Comparison of ENCODE assay signal across 1 cellular context in the genomic region with DNA sequence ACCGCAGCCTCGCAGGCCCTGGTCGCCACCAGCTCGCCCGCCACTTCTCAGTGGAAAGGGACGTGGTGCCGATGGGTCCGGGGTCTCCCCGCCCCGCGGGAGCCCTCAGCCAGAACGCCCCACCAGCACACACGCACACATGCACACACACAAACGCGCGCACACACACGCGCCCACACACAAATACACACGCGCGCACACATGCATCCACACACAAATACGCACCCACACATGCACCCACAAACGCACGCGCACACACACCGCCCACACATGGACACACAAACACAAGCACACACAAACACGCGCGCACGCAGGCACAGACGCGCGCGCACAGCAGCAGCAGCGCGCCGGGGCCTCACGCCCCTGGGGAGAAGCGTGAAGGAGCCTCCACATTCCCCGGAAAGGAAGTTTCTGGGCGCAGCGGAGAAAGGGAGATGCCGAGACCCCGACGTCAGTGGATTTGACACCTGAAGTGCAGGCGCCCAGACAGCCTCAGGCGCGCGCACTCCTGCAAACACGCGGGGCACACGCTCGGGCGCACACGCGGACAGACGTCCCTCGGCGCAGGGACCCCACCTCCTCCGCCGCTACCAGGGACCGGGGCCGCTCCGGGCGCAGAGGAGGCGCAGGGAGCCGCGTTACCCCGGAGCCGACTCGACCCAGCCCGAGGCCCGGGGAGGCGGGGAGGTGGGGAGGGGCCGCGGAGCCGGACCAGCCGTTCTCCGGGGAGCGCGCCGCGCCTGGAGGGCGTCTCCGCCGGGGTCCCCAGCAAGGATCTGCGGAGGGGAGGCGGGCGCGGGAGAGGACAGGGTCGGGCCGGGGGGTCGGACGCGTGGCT.
A peak's percentile ranks its signal among the peaks of the same experiment; 100 is the strongest.
TF ChIP-seq lines count a peak whose summit lies in the region.

No MANE protein-coding gene starts in this region.

TF ChIP-seq in HEK293, 187 proteins besides CTCF, POLR2A, EP300 and RAD21 (continued from another document and continues in another):
- TF ChIP-seq, protein P1, sequence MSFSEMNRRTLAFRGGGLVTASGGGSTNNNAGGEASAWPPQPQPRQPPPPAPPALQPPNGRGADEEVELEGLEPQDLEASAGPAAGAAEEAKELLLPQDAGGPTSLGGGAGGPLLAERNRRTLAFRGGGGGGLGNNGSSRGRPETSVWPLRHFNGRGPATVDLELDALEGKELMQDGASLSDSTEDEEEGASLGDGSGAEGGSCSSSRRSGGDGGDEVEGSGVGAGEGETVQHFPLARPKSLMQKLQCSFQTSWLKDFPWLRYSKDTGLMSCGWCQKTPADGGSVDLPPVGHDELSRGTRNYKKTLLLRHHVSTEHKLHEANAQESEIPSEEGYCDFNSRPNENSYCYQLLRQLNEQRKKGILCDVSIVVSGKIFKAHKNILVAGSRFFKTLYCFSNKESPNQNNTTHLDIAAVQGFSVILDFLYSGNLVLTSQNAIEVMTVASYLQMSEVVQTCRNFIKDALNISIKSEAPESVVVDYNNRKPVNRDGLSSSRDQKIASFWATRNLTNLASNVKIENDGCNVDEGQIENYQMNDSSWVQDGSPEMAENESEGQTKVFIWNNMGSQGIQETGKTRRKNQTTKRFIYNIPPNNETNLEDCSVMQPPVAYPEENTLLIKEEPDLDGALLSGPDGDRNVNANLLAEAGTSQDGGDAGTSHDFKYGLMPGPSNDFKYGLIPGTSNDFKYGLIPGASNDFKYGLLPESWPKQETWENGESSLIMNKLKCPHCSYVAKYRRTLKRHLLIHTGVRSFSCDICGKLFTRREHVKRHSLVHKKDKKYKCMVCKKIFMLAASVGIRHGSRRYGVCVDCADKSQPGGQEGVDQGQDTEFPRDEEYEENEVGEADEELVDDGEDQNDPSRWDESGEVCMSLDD (tag by site-specific recombination; IDR thresholded peaks at IDR 0.05), result peak; percentile 84
- TF ChIP-seq ZNF433 (tag by site-specific recombination; IDR thresholded peaks at IDR 0.05; ENCODE audit: low read depth) (no peak), SP3 (tag by site-specific recombination; IDR thresholded peaks at IDR 0.05) (no peak), ZNF701 (tag by site-specific recombination; IDR thresholded peaks at IDR 0.05) (no peak), GFI1B (tag by site-specific recombination; IDR thresholded peaks at IDR 0.05) (no peak), KLF8 (tag by site-specific recombination; IDR thresholded peaks at IDR 0.05) (no peak), ZNF785 (tag by site-specific recombination; IDR thresholded peaks at IDR 0.05) (peak; percentile 78; the same call in 1 of the 2 replicates), PRDM1 (tag by site-specific recombination; IDR thresholded peaks at IDR 0.05) (0 out of 2 replicates have a peak, but pooled peaks have one; percentile 4), ZNF354C (tag by site-specific recombination; IDR thresholded peaks at IDR 0.05; ENCODE audit: borderline replicate concordance, low read depth) (no peak), ZNF416 (tag by site-specific recombination; IDR thresholded peaks at IDR 0.05) (no peak), BCL11A (tag by site-specific recombination; IDR thresholded peaks at IDR 0.05; ENCODE audit: low read depth) (no peak), ZNF670 (tag by site-specific recombination; IDR thresholded peaks at IDR 0.05; ENCODE audit: low read depth) (no peak), ZNF114 (tag by site-specific recombination; IDR thresholded peaks at IDR 0.05) (no peak), ZNF560 (tag by site-specific recombination; IDR thresholded peaks at IDR 0.05; ENCODE audit: borderline replicate concordance) (no peak), SCRT1 (tag by site-specific recombination; IDR thresholded peaks at IDR 0.05; ENCODE audit: borderline replicate concordance) (0 out of 2 replicates have a peak, but pooled peaks have one; percentile 8), SP7 (tag by site-specific recombination; IDR thresholded peaks at IDR 0.05) (peak; percentile 75), ZFP69B (tag by site-specific recombination; IDR thresholded peaks at IDR 0.05) (no peak), ZNF19 (tag by site-specific recombination; IDR thresholded peaks at IDR 0.05; ENCODE audit: low read depth) (no peak), ZNF626 (tag by site-specific recombination; IDR thresholded peaks at IDR 0.05) (no peak), ZNF558 (tag by site-specific recombination; IDR thresholded peaks at IDR 0.05) (no peak), ZNF24 (tag by site-specific recombination; IDR thresholded peaks at IDR 0.05) (no peak), YY1 (tag by site-specific recombination; IDR thresholded peaks at IDR 0.05) (no peak), IKZF3 (tag by site-specific recombination; IDR thresholded peaks at IDR 0.05) (no peak), ZNF514 (tag by site-specific recombination; IDR thresholded peaks at IDR 0.05) (no peak; the same call in 1 of the 2 replicates), ZNF777 (tag by site-specific recombination; IDR thresholded peaks at IDR 0.05; ENCODE audit: borderline replicate concordance) (no peak), ZNF404 (tag by site-specific recombination; IDR thresholded peaks at IDR 0.05) (no peak), ZNF830 (tag by site-specific recombination; IDR thresholded peaks at IDR 0.05; ENCODE audit: low read depth) (no peak), ZNF214 (tag by site-specific recombination; IDR thresholded peaks at IDR 0.05; ENCODE audit: borderline replicate concordance) (no peak), ZBTB17 (tag by site-specific recombination; IDR thresholded peaks at IDR 0.05) (peak; percentile 63; the same call in 1 of the 2 replicates), SALL2 (tag by site-specific recombination; IDR thresholded peaks at IDR 0.05; ENCODE audit: borderline replicate concordance) (no peak), ZSCAN23 (tag by site-specific recombination; IDR thresholded peaks at IDR 0.05) (peak; percentile 80), KLF10 (tag by site-specific recombination; IDR thresholded peaks at IDR 0.05) (no peak), ZNF510 (tag by site-specific recombination; IDR thresholded peaks at IDR 0.05; ENCODE audit: insufficient replicate concordance) (no peak), RBAK (tag by site-specific recombination; IDR thresholded peaks at IDR 0.05) (no peak), ZBTB1 (tag by site-specific recombination; IDR thresholded peaks at IDR 0.05) (no peak)
- TF ChIP-seq, protein P2, sequence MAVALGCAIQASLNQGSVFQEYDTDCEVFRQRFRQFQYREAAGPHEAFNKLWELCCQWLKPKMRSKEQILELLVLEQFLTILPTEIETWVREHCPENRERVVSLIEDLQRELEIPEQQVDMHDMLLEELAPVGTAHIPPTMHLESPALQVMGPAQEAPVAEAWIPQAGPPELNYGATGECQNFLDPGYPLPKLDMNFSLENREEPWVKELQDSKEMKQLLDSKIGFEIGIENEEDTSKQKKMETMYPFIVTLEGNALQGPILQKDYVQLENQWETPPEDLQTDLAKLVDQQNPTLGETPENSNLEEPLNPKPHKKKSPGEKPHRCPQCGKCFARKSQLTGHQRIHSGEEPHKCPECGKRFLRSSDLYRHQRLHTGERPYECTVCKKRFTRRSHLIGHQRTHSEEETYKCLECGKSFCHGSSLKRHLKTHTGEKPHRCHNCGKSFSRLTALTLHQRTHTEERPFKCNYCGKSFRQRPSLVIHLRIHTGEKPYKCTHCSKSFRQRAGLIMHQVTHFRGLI (tag by site-specific recombination; IDR thresholded peaks at IDR 0.05), result no peak
- TF ChIP-seq, protein P3, sequence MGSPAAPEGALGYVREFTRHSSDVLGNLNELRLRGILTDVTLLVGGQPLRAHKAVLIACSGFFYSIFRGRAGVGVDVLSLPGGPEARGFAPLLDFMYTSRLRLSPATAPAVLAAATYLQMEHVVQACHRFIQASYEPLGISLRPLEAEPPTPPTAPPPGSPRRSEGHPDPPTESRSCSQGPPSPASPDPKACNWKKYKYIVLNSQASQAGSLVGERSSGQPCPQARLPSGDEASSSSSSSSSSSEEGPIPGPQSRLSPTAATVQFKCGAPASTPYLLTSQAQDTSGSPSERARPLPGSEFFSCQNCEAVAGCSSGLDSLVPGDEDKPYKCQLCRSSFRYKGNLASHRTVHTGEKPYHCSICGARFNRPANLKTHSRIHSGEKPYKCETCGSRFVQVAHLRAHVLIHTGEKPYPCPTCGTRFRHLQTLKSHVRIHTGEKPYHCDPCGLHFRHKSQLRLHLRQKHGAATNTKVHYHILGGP (tag by site-specific recombination; IDR thresholded peaks at IDR 0.05), result no peak
- TF ChIP-seq, protein P4, sequence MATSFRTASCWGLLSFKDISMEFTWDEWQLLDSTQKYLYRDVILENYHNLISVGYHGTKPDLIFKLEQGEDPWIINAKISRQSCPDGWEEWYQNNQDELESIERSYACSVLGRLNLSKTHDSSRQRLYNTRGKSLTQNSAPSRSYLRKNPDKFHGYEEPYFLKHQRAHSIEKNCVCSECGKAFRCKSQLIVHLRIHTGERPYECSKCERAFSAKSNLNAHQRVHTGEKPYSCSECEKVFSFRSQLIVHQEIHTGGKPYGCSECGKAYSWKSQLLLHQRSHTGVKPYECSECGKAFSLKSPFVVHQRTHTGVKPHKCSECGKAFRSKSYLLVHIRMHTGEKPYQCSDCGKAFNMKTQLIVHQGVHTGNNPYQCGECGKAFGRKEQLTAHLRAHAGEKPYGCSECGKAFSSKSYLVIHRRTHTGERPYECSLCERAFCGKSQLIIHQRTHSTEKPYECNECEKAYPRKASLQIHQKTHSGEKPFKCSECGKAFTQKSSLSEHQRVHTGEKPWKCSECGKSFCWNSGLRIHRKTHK (tag by site-specific recombination; IDR thresholded peaks at IDR 0.05), result no peak
- TF ChIP-seq, protein P5, sequence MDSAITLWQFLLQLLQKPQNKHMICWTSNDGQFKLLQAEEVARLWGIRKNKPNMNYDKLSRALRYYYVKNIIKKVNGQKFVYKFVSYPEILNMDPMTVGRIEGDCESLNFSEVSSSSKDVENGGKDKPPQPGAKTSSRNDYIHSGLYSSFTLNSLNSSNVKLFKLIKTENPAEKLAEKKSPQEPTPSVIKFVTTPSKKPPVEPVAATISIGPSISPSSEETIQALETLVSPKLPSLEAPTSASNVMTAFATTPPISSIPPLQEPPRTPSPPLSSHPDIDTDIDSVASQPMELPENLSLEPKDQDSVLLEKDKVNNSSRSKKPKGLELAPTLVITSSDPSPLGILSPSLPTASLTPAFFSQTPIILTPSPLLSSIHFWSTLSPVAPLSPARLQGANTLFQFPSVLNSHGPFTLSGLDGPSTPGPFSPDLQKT (IDR thresholded peaks at IDR 0.05; ENCODE audit: borderline replicate concordance, low read depth, low read length), result no peak
- TF ChIP-seq, protein P6, sequence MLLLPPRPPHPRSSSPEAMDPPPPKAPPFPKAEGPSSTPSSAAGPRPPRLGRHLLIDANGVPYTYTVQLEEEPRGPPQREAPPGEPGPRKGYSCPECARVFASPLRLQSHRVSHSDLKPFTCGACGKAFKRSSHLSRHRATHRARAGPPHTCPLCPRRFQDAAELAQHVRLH (tag by site-specific recombination; IDR thresholded peaks at IDR 0.05), result no peak
- TF ChIP-seq, protein P7, sequence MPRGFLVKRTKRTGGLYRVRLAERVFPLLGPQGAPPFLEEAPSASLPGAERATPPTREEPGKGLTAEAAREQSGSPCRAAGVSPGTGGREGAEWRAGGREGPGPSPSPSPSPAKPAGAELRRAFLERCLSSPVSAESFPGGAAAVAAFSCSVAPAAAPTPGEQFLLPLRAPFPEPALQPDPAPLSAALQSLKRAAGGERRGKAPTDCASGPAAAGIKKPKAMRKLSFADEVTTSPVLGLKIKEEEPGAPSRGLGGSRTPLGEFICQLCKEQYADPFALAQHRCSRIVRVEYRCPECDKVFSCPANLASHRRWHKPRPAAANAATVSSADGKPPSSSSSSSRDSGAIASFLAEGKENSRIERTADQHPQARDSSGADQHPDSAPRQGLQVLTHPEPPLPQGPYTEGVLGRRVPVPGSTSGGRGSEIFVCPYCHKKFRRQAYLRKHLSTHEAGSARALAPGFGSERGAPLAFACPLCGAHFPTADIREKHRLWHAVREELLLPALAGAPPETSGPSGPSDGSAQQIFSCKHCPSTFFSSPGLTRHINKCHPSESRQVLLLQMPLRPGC (tag by site-specific recombination; IDR thresholded peaks at IDR 0.05), result 0 out of 2 replicates have a peak, but pooled peaks have one; percentile 34
- TF ChIP-seq, protein P8, sequence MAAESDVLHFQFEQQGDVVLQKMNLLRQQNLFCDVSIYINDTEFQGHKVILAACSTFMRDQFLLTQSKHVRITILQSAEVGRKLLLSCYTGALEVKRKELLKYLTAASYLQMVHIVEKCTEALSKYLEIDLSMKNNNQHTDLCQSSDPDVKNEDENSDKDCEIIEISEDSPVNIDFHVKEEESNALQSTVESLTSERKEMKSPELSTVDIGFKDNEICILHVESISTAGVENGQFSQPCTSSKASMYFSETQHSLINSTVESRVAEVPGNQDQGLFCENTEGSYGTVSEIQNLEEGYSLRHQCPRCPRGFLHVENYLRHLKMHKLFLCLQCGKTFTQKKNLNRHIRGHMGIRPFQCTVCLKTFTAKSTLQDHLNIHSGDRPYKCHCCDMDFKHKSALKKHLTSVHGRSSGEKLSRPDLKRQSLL (tag by site-specific recombination; IDR thresholded peaks at IDR 0.05), result no peak
- TF ChIP-seq, protein P9, sequence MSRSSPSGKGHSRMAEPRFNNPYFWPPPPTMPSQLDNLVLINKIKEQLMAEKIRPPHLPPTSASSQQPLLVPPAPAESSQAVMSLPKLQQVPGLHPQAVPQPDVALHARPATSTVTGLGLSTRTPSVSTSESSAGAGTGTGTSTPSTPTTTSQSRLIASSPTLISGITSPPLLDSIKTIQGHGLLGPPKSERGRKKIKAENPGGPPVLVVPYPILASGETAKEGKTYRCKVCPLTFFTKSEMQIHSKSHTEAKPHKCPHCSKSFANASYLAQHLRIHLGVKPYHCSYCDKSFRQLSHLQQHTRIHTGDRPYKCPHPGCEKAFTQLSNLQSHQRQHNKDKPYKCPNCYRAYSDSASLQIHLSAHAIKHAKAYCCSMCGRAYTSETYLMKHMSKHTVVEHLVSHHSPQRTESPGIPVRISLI (tag by site-specific recombination; IDR thresholded peaks at IDR 0.05), result no peak
- TF ChIP-seq, protein P10, sequence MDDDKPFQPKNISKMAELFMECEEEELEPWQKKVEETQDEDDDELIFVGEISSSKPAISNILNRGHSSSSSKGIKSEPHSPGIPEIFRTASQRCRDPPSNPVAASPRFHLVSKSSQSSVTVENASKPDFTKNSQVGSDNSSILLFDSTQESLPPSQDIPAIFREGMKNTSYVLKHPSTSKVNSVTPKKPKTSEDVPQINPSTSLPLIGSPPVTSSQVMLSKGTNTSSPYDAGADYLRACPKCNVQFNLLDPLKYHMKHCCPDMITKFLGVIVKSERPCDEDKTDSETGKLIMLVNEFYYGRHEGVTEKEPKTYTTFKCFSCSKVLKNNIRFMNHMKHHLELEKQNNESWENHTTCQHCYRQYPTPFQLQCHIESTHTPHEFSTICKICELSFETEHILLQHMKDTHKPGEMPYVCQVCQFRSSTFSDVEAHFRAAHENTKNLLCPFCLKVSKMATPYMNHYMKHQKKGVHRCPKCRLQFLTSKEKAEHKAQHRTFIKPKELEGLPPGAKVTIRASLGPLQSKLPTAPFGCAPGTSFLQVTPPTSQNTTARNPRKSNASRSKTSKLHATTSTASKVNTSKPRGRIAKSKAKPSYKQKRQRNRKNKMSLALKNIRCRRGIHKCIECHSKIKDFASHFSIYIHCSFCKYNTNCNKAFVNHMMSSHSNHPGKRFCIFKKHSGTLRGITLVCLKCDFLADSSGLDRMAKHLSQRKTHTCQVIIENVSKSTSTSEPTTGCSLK (tag by site-specific recombination; IDR thresholded peaks at IDR 0.05), result no peak
